10 cellular contexts compared by ENCODE assay signal in the genomic region with DNA sequence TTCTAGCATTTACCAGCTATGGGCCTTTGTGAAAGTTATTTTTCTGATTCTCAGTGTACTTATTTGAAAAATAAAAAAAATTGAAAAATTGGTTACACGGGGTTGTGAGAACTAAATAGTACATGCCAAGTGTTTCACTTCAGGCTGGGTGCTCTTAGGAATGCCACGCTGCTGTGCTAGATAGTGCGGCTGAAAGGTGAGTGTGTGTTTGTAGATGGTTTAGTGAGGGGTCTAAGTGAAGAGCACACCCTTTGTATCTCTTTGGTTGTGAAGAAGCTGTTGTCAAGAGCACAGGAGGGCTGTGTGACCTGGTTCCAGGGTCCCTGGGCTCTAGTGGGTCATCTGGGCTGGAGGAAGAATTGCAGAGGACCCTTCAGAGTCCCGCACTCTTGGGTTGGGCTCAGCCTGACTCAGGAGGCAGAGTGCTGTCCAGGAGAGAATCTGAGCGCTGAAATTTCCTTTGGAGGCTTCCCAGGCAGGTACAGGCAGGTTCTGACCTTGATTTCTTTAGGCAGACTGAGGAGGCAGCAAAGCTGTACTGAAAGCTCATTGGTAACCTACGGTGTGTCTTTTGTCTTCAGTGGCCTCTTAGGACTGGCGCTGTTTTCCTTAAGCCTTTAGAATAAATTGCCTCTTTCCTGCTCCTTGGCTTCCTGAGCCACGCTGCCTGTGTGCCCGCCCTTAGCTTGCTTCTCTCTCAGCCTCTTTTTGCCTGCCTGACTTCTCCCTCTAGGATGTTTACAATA. TPM values are rescaled to one million over a fixed set of nuclear protein-coding genes. Genes with fewer than 3 reads are reported as not detected.
A peak's percentile ranks its signal among the peaks of the same experiment; 100 is the strongest.
DNase-seq lines count a peak whose midpoint lies in the region; ATAC-seq lines count a peak whose summit lies in the region.
"Had no signal": no experiment of that assay in that cellular context is flagged by ENCODE, and none has a peak within 500 bp of the region (broad histone marks: within the 10 kb centered on the region; RNA-seq: fewer than 3 reads in every experiment).

No MANE protein-coding gene starts in this region.

- H3K9me3 ChIP-seq in trophoblast cell (ENCODE audit: insufficient read depth, low read depth, low read length): no peaks in the 10 kb centered on the region

- H3K9ac ChIP-seq in trophoblast cell (ENCODE audit: low read length): no peak overlapping the region

- no peak overlapping the region for H4K8ac ChIP-seq in trophoblast cell (ENCODE audit: low read depth, low read length)

- H3K27ac Mint-ChIP-seq in T-cell: peak overlapping the region; percentile 63 to 94

- no peak overlapping the region for H2AK5ac ChIP-seq in trophoblast cell (ENCODE audit: low read length)

- no peaks in the 10 kb centered on the region for H3K9me3 Mint-ChIP-seq in T-cell

- peaks cover 0 to 1% of the 10 kb centered on the region in 2 experiments for H3K36me3 ChIP-seq in trophoblast cell (ENCODE audit: control insufficient read depth in 1 of 2, insufficient read depth in 2 of 2, low read length in 2 of 2)

- H4K12ac ChIP-seq in trophoblast cell (ENCODE audit: low read depth, low read length): no peak overlapping the region

- H4K91ac ChIP-seq in trophoblast cell (ENCODE audit: low read depth, low read length): no peak overlapping the region

- no peaks in the 10 kb centered on the region for H3K79me1 ChIP-seq in trophoblast cell (ENCODE audit: low read length)

- DNase-seq in DMS79 (lab: John Stamatoyannopoulos, UW): peak; percentile 30
- no peak for DNase-seq in T-cell
- DNase-seq in Right ventricle myocardium superior: no peak
- no peak for DNase-seq in trophoblast cell
- DNase-seq in cerebellar cortex (ENCODE audit: low spot score): no peak
- DNase-seq in GM03348 (ENCODE audit: low spot score): no peak
- DNase-seq: amniotic stem cell, occipital lobe had no signal

- CTCF ChIA-PET in T-cell (lab: Charles Lee): interaction anchor here in 1 of 2 donors (0.5 to 0.7 kb wide), 3 partner anchors 157 to 368 kb away, joined by 3 to 4 read pairs (median 3); no protein-coding TSS in a partner anchor

- no peak overlapping the region for H2AFZ ChIP-seq in trophoblast cell (ENCODE audit: insufficient read depth, low read length, poor library complexity)

- H3K27ac ChIP-seq in trophoblast cell (ENCODE audit: low read depth, low read length): peak overlapping the region; percentile 42

- no peak overlapping the region for H3K14ac ChIP-seq in trophoblast cell (ENCODE audit: low read length)

- H3K36me3 Mint-ChIP-seq in T-cell: peaks cover 13% of the 10 kb centered on the region

- H3K23ac ChIP-seq in trophoblast cell (ENCODE audit: low read length): no peak overlapping the region

- H3K27me3 ChIP-seq in trophoblast cell (ENCODE audit: insufficient read depth, low read length): no peaks in the 10 kb centered on the region

- peak overlapping the region; percentile 21 to 42 (median 32) for H3K4me3 Mint-ChIP-seq in T-cell

- ATAC-seq in T-cell (replicated peaks in 1 of 4) (no peak), Right ventricle myocardium superior (ENCODE audit: poor library complexity) (peak; percentile 7), HG03159 (IDR thresholded peaks at IDR 0.05; ENCODE audit: unreplicated experiment) (no peak), GM21619 (IDR thresholded peaks at IDR 0.05; ENCODE audit: unreplicated experiment) (no peak)

- no peak overlapping the region for H3K4me3 ChIP-seq in trophoblast cell (ENCODE audit: low read depth, low read length)

- H3K4ac ChIP-seq in trophoblast cell (ENCODE audit: low read depth, low read length): peak overlapping the region; percentile 42

- H3K18ac ChIP-seq in trophoblast cell (ENCODE audit: low read length): peak overlapping the region; percentile 25

- no peak overlapping the region for H3K4me2 ChIP-seq in trophoblast cell (ENCODE audit: low read length)

- intact Hi-C loops in Right ventricle myocardium superior (cut with DNase I): no loop called here

- no peaks in the 10 kb centered on the region for H3K27me3 Mint-ChIP-seq in T-cell

- POLR2A ChIA-PET in T-cell (lab: Charles Lee): interaction anchor here in 1 of 2 donors (0.6 to 1.1 kb wide), 2 partner anchors 10 to 49 kb away, joined by 3 to 5 read pairs; no protein-coding TSS in a partner anchor

- H3K4me1 Mint-ChIP-seq in T-cell: peaks cover 84 to 90% (median 90%) of the 10 kb centered on the region in 3 donors

- peaks cover 6% of the 10 kb centered on the region for H3K79me2 ChIP-seq in trophoblast cell (ENCODE audit: control insufficient read depth, insufficient read depth, low read length, poor library complexity)

- WGBS in trophoblast cell (ENCODE audit: extremely low coverage, insufficient coverage, insufficient read length): no CpG with 5 or more reads among the region's 9 CpGs

- H2BK5ac ChIP-seq in trophoblast cell (ENCODE audit: low read depth, low read length, poor library complexity): no peak overlapping the region

- no peak overlapping the region for H2BK12ac ChIP-seq in trophoblast cell (ENCODE audit: low read length)

- H3K4me1 ChIP-seq in trophoblast cell (ENCODE audit: control insufficient read depth in 1 of 2, insufficient read depth in 2 of 2, low read length in 2 of 2): peaks cover 4 to 8% of the 10 kb centered on the region in 2 experiments

- no peak overlapping the region for H2BK120ac ChIP-seq in trophoblast cell (ENCODE audit: insufficient read depth, low read length, poor library complexity)

RNA-seq across cellular contexts. Expression of a gene that starts 44.4 kb away (rescaled TPM):
- total RNA-seq in T-cell (100 to 1,000 TPM in 2 of 5 donors, 10 to 100 TPM in 3; 84.2 to 148 (median 93.2) TPM), Right ventricle myocardium superior (76.9 TPM)
- 168 and 169 TPM in 2 replicates for polyA plus RNA-seq in trophoblast cell (2013)
